Comparison of ENCODE assay signal across 15 cellular contexts in the genomic region with DNA sequence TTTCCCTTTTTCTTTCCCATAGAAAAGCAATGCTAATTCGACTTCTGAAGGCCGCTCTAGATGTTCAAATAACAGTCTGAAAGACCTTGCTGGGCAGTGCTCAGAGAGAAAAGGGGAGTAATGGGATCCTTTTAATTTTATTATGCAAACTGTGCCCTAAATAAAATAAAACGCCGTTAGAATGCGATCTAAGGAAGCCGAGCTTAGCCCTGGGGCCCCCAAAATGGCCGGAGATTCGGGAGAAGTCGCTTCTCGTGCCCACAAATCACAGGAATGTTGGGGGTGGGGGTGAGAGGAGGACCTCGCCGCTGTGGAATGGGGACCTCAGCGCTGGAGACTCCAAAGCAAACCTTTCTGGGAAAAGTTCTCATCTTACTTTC. TPM values are rescaled to one million over a fixed set of nuclear protein-coding genes. Genes with fewer than 3 reads are reported as not detected.
A peak's percentile ranks its signal among the peaks of the same experiment; 100 is the strongest.
DNase-seq lines count a peak whose midpoint lies in the region; ATAC-seq and TF ChIP-seq lines count a peak whose summit lies in the region.
"Had no signal": no experiment of that assay in that cellular context is flagged by ENCODE, and none has a peak within 500 bp of the region (broad histone marks: within the 10 kb centered on the region; RNA-seq: fewer than 3 reads in every experiment).

No MANE protein-coding gene starts in this region.

- peaks cover 85% of the 10 kb centered on the region for H3K27me3 Mint-ChIP-seq in CD4-positive, alpha-beta T cell
- peaks cover 65% of the 10 kb centered on the region for H3K27me3 Mint-ChIP-seq in IgD-negative memory B cell
- H3K27me3 Mint-ChIP-seq in endothelial cell (ENCODE audit: unreplicated experiment): peaks cover 32% of the 10 kb centered on the region
- peaks cover 60 to 67% of the 10 kb centered on the region in 2 donors for H3K27me3 Mint-ChIP-seq in natural killer cell treated with Interleukin-12 subunit alpha and Interleukin-12 subunit beta and Interleukin-15 and Interleukin-18, amount 100 ng/mL, for 72 hours

- no peaks in the 10 kb centered on the region for H3K9me3 Mint-ChIP-seq in CD4-positive, alpha-beta T cell
- H3K9me3 Mint-ChIP-seq in IgD-negative memory B cell (peaks cover 2 to 10% (median 2%) of the 10 kb centered on the region in 3 donors), endothelial cell (ENCODE audit: unreplicated experiment) (no peaks in the 10 kb centered on the region)
- no peaks in the 10 kb centered on the region for H3K9me3 Mint-ChIP-seq in natural killer cell treated with Interleukin-12 subunit alpha and Interleukin-12 subunit beta and Interleukin-15 and Interleukin-18, amount 100 ng/mL, for 72 hours
- H3K9me3 Mint-ChIP-seq: activated naive CD4-positive, alpha-beta T cell treated with anti-CD3 and anti-CD28 coated beads, Interleukin-2, amount 50 U/mL, for 24 hours had no signal

- DNase-seq in CD4-positive, alpha-beta T cell: no peak
- DNase-seq in endothelial cell (ENCODE audit: low spot score) (no peak), LoVo (ENCODE audit: low spot score) (no peak), GM03348 (ENCODE audit: low spot score) (no peak)
- no peak for DNase-seq in natural killer cell treated with Interleukin-12 subunit alpha and Interleukin-12 subunit beta and Interleukin-15 and Interleukin-18, amount 100 ng/mL, for 72 hours (ENCODE audit: low spot score)
- DNase-seq: CD4-positive, CD25-positive, alpha-beta regulatory T cell; effector CD4-positive, alpha-beta T cell; foreskin melanocyte; mammary epithelial cell; testis had no signal

- peaks cover 100% of the 10 kb centered on the region for H3K27me3 ChIP-seq in CD4-positive, alpha-beta T cell (ENCODE audit: control insufficient read depth, insufficient read depth, low read length)
- H3K27me3 ChIP-seq: testis had no signal

- H3K27ac ChIP-seq in CD4-positive, alpha-beta T cell (ENCODE audit: low read depth, low read length): no peak overlapping the region
- H3K27ac ChIP-seq: testis had no signal

- no peak for ATAC-seq in CD4-positive, alpha-beta T cell (ENCODE audit: poor library complexity)
- ATAC-seq in natural killer cell treated with Interleukin-12 subunit alpha and Interleukin-12 subunit beta and Interleukin-15 and Interleukin-18, amount 100 ng/mL, for 72 hours: no peak
- no peak for ATAC-seq in GM18502 (IDR thresholded peaks at IDR 0.05; ENCODE audit: poor library complexity, unreplicated experiment)
- ATAC-seq in GM18873 (IDR thresholded peaks at IDR 0.05; ENCODE audit: low FRiP score, unreplicated experiment): no peak
- ATAC-seq: SK-N-SH treated with all-trans-retinoic acid at 6 μM for 48 hours had no signal

- peak overlapping the region; percentile 46 for H3K4me3 Mint-ChIP-seq in CD4-positive, alpha-beta T cell
- peak overlapping the region in 3 of 4 donors; percentile 47 to 77 (median 74) for H3K4me3 Mint-ChIP-seq in IgD-negative memory B cell
- peak overlapping the region; percentile 86 for H3K4me3 Mint-ChIP-seq in endothelial cell (ENCODE audit: unreplicated experiment)
- peak overlapping the region; percentile 3 for H3K4me3 Mint-ChIP-seq in natural killer cell treated with Interleukin-12 subunit alpha and Interleukin-12 subunit beta and Interleukin-15 and Interleukin-18, amount 100 ng/mL, for 72 hours
- H3K4me3 Mint-ChIP-seq: activated naive CD4-positive, alpha-beta T cell treated with anti-CD3 and anti-CD28 coated beads, Interleukin-2, amount 50 U/mL, for 24 hours had no signal

- no peak overlapping the region for H3K27ac Mint-ChIP-seq in CD4-positive, alpha-beta T cell
- H3K27ac Mint-ChIP-seq in IgD-negative memory B cell (peak overlapping the region; percentile 45 to 87 (median 81)), endothelial cell (ENCODE audit: unreplicated experiment) (no peak overlapping the region)
- H3K27ac Mint-ChIP-seq in natural killer cell treated with Interleukin-12 subunit alpha and Interleukin-12 subunit beta and Interleukin-15 and Interleukin-18, amount 100 ng/mL, for 72 hours: no peak overlapping the region
- H3K27ac Mint-ChIP-seq: activated naive CD4-positive, alpha-beta T cell treated with anti-CD3 and anti-CD28 coated beads, Interleukin-2, amount 50 U/mL, for 24 hours; CD4-positive, CD25-positive, alpha-beta regulatory T cell had no signal

- no peaks in the 10 kb centered on the region for H3K9me3 ChIP-seq in CD4-positive, alpha-beta T cell (ENCODE audit: control insufficient read depth, low read length)
- H3K9me3 ChIP-seq: testis had no signal

- no peaks in the 10 kb centered on the region for H3K36me3 Mint-ChIP-seq in CD4-positive, alpha-beta T cell (ENCODE audit: low read depth)
- H3K36me3 Mint-ChIP-seq in IgD-negative memory B cell: peaks cover 2% of the 10 kb centered on the region
- H3K36me3 Mint-ChIP-seq in endothelial cell (ENCODE audit: low read depth, unreplicated experiment): no peaks in the 10 kb centered on the region
- H3K36me3 Mint-ChIP-seq in natural killer cell treated with Interleukin-12 subunit alpha and Interleukin-12 subunit beta and Interleukin-15 and Interleukin-18, amount 100 ng/mL, for 72 hours: no peaks in the 10 kb centered on the region
- H3K36me3 Mint-ChIP-seq: activated naive CD4-positive, alpha-beta T cell treated with anti-CD3 and anti-CD28 coated beads, Interleukin-2, amount 50 U/mL, for 24 hours; CD4-positive, CD25-positive, alpha-beta regulatory T cell had no signal

- POLR2A ChIA-PET in CD4-positive, alpha-beta T cell (lab: Charles Lee): interaction anchor here (1.0 kb wide), 1 partner anchor 13 kb away, joined by 3 read pairs; no protein-coding TSS in a partner anchor

- intact Hi-C loops in CD4-positive, alpha-beta T cell (cut with DNase I, micrococcal nuclease): no loop called here

- TF ChIP-seq CTCF in CD4-positive, alpha-beta T cell (IDR thresholded peaks at IDR 0.05): no peak
- no peak for TF ChIP-seq CTCF in endothelial cell (IDR thresholded peaks at IDR 0.05; ENCODE audit: unreplicated experiment)

- CTCF ChIA-PET in CD4-positive, alpha-beta T cell (lab: Charles Lee): no interaction called here

- peaks cover 20% of the 10 kb centered on the region for H3K4me1 Mint-ChIP-seq in CD4-positive, alpha-beta T cell (ENCODE audit: low read depth)
- H3K4me1 Mint-ChIP-seq in IgD-negative memory B cell (peaks cover 7 to 23% (median 7%) of the 10 kb centered on the region in 3 donors), endothelial cell (ENCODE audit: unreplicated experiment) (peaks cover 18% of the 10 kb centered on the region)
- peaks cover 12 to 15% of the 10 kb centered on the region in 2 donors for H3K4me1 Mint-ChIP-seq in natural killer cell treated with Interleukin-12 subunit alpha and Interleukin-12 subunit beta and Interleukin-15 and Interleukin-18, amount 100 ng/mL, for 72 hours (ENCODE audit: low read depth in 2 of 2)

RNA-seq across cellular contexts. Expression of gene POU3F3, which starts 8.4 kb away (rescaled TPM):
- not detected for total RNA-seq in CD4-positive, alpha-beta T cell
- not detected for polyA plus RNA-seq in IgD-negative memory B cell
- total RNA-seq in endothelial cell (ENCODE audit: unreplicated experiment): not detected
- total RNA-seq in natural killer cell treated with Interleukin-12 subunit alpha and Interleukin-12 subunit beta and Interleukin-15 and Interleukin-18, amount 100 ng/mL, for 72 hours: not detected
- total RNA-seq: CD4-positive, CD25-positive, alpha-beta regulatory T cell; mammary epithelial cell had no signal
- polyA plus RNA-seq: CD4-positive, CD25-positive, alpha-beta regulatory T cell; mammary epithelial cell had no signal

Comparison
In these comparisons a context has a peak if more than half of its experiments do, and no peak if none do; other contexts are left out.
1. H3K27ac Mint-ChIP-seq: peak in IgD-negative memory B cell (3 of 3); none in CD4-positive, alpha-beta T cell (single experiment), endothelial cell (single experiment) and natural killer cell treated with Interleukin-12 subunit alpha and Interleukin-12 subunit beta and Interleukin-15 and Interleukin-18, amount 100 ng/mL, for 72 hours (0 of 2).
2. H3K4me3 Mint-ChIP-seq: peak in every context shown above with its lines; median percentile 86 in endothelial cell; 74 in IgD-negative memory B cell; 46 in CD4-positive, alpha-beta T cell; 3 in natural killer cell treated with Interleukin-12 subunit alpha and Interleukin-12 subunit beta and Interleukin-15 and Interleukin-18, amount 100 ng/mL, for 72 hours.